ENCODE assay signal across 16 cellular contexts in the genomic region with DNA sequence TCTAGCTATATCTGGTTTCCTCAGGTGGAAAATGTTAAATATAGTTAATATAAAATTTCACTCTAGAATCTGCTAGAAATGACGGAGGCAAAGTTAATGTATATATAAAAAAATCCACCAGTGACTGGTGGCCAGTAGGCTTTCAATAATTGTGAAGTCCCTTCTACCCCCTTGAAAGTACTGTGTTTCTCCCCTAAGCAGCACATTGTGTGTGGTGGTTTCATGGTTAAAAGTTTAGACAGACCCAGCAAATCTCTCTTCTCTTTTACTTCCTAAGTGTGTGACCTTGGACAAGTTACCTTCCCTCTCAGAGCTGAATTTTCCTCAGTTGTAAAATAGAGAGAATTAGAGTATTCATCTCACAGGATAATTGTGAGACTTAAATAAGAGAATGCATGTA. TPM values are rescaled to one million over a fixed set of nuclear protein-coding genes. Genes with fewer than 3 reads are reported as not detected.
A peak's percentile ranks its signal among the peaks of the same experiment; 100 is the strongest.
DNase-seq lines count a peak whose midpoint lies in the region; ATAC-seq, FAIRE-seq and TF ChIP-seq lines count a peak whose summit lies in the region.
"Had no signal": no experiment of that assay in that cellular context is flagged by ENCODE, and none has a peak within 500 bp of the region (broad histone marks: within the 10 kb centered on the region; RNA-seq: fewer than 3 reads in every experiment).

No MANE protein-coding gene starts in this region.

- H3K4me3 Mint-ChIP-seq in HFFc6 = no peak overlapping the region
- H3K4me3 Mint-ChIP-seq: CD8-positive, alpha-beta T cell; natural killer cell; T-helper 2 cell treated with Interferon-gamma antibody and Interleukin-4, amounts not matched to agents 5 μg/mL and 100 μg/mL, for 36 hours had no signal

- no peaks in the 10 kb centered on the region for H3K9me3 Mint-ChIP-seq in HFFc6
- H3K9me3 Mint-ChIP-seq: CD8-positive, alpha-beta T cell; natural killer cell; T-helper 2 cell treated with Interferon-gamma antibody and Interleukin-4, amounts not matched to agents 5 μg/mL and 100 μg/mL, for 36 hours had no signal

- no peak for ATAC-seq in A549
- peak; percentile 27 for ATAC-seq in GM21576 (IDR thresholded peaks at IDR 0.05; ENCODE audit: unreplicated experiment)
- ATAC-seq in HG03354 (IDR thresholded peaks at IDR 0.05; ENCODE audit: poor library complexity, severe bottlenecking, unreplicated experiment) = peak; percentile 56
- ATAC-seq in GM18873 (IDR thresholded peaks at IDR 0.05; ENCODE audit: low FRiP score, unreplicated experiment) = no peak
- ATAC-seq: CD8-positive, alpha-beta T cell; natural killer cell had no signal

- no peak for TF ChIP-seq POLR2A in A549 (IDR thresholded peaks at IDR 0.05; ENCODE audit: low read length)

- H3K9ac ChIP-seq in mesenchymal stem cell (ENCODE audit: low read length) = peak overlapping the region; percentile 84

- H2BK5ac ChIP-seq in mesenchymal stem cell (ENCODE audit: low read depth, low read length, poor library complexity, severe bottlenecking) = no peak overlapping the region

- no peak overlapping the region for H4K91ac ChIP-seq in mesenchymal stem cell (ENCODE audit: low read length)

- H3K27ac ChIP-seq in A549 = no peak overlapping the region
- no peak overlapping the region for H3K27ac ChIP-seq in mesenchymal stem cell (ENCODE audit: low read length, poor library complexity, severe bottlenecking)

- no peaks in the 10 kb centered on the region for H3K27me3 Mint-ChIP-seq in HFFc6 (ENCODE audit: insufficient read depth)

- H3K18ac ChIP-seq in mesenchymal stem cell (ENCODE audit: low read depth in 1 of 2, low read length in 2 of 2) = no peak overlapping the region

- no peak overlapping the region for H2BK15ac ChIP-seq in mesenchymal stem cell (ENCODE audit: low read depth, poor library complexity, severe bottlenecking)

- TF ChIP-seq RAD21 in A549 (conservative IDR thresholded peaks at IDR 0.05 in 1 of 2, IDR thresholded peaks at IDR 0.05 in 1 of 2) = no peak

- H3K14ac ChIP-seq in mesenchymal stem cell (ENCODE audit: low read length in 2 of 2) = no peak overlapping the region

- no peak overlapping the region for H2BK120ac ChIP-seq in mesenchymal stem cell (ENCODE audit: low read depth, low read length)

- CTCF ChIA-PET in A549 (lab: Yijun Ruan, JAX) = no interaction called here

- 0% methylated on average over 1 of the region's 1 CpG for WGBS in A549 (ENCODE audit: missing lambda C conversion rate)
- no CpG with 5 or more reads among the region's 1 CpG for WGBS in mesenchymal stem cell

- H3K23ac ChIP-seq in mesenchymal stem cell (ENCODE audit: low read length in 2 of 2) = no peak overlapping the region

- H3K4ac ChIP-seq in mesenchymal stem cell (ENCODE audit: low read depth in 1 of 2, low read length in 2 of 2) = no peak overlapping the region

- H3K4me1 Mint-ChIP-seq in HFFc6 (ENCODE audit: low read depth) = no peaks in the 10 kb centered on the region

- POLR2A ChIA-PET in A549 (lab: Yijun Ruan, JAX) = no interaction called here

- TF ChIP-seq CTCF in A549 (IDR thresholded peaks at IDR 0.05) = no peak
- TF ChIP-seq CTCF in HFFc6 (IDR thresholded peaks at IDR 0.05) = no peak

- H3K27ac Mint-ChIP-seq in HFFc6 = no peak overlapping the region
- H3K27ac Mint-ChIP-seq: CD8-positive, alpha-beta T cell; natural killer cell; T-helper 2 cell treated with Interferon-gamma antibody and Interleukin-4, amounts not matched to agents 5 μg/mL and 100 μg/mL, for 36 hours had no signal

- H2AK5ac ChIP-seq in mesenchymal stem cell (ENCODE audit: low read length, severe bottlenecking) = no peak overlapping the region

- H4K8ac ChIP-seq in mesenchymal stem cell (ENCODE audit: low read length) = no peak overlapping the region

- TF ChIP-seq EP300 in A549 (IDR thresholded peaks at IDR 0.05) = no peak

- H3K79me1 ChIP-seq in mesenchymal stem cell (replicated peaks; ENCODE audit: low read length, poor library complexity, severe bottlenecking) = no peaks in the 10 kb centered on the region

- H3K4me3 ChIP-seq in A549 (no peak overlapping the region), mesenchymal stem cell (ENCODE audit: insufficient read depth in 1 of 2, low read depth in 1 of 2, low read length in 2 of 2) (peak overlapping the region in 1 of 2 experiments; percentile 81)

- H3K4me2 ChIP-seq in A549 (no peak overlapping the region), mesenchymal stem cell (ENCODE audit: low read length, poor library complexity, severe bottlenecking) (no peak overlapping the region)

- FAIRE-seq in A549 (lab: Jason Lieb, UNC) = peak; percentile 18

- no peaks in the 10 kb centered on the region for H3K36me3 Mint-ChIP-seq in HFFc6 (ENCODE audit: low read depth)
- H3K36me3 Mint-ChIP-seq: CD8-positive, alpha-beta T cell; natural killer cell had no signal

- H3K4me1 ChIP-seq in A549 (no peaks in the 10 kb centered on the region), mesenchymal stem cell (ENCODE audit: control insufficient read depth, insufficient read depth, low read depth, low read length) (no peaks in the 10 kb centered on the region)

- DNase-seq in A549 (ENCODE audit: low read depth in 1 of 2, low spot score in 1 of 2) = no peak
- no peak for DNase-seq in mesenchymal stem cell
- DNase-seq in DMS153 (lab: John Stamatoyannopoulos, UW) = no peak
- DNase-seq in NCI-H226 = no peak
- DNase-seq in HFFc6 = no peak
- DNase-seq: activated gamma-delta T cell; CD8-positive, alpha-beta T cell; GF-D8; natural killer cell; NCI-H2081; NCI-H82 had no signal

- H2AFZ ChIP-seq in mesenchymal stem cell (ENCODE audit: low read depth, low read length) = no peak overlapping the region

- no peaks in the 10 kb centered on the region for H3K36me3 ChIP-seq in mesenchymal stem cell (ENCODE audit: control insufficient read depth in 1 of 2, insufficient read depth in 2 of 2, low read depth in 1 of 2, low read length in 2 of 2)

- no peak overlapping the region for H2BK12ac ChIP-seq in mesenchymal stem cell (ENCODE audit: low read length in 2 of 2)

- H3K9me3 ChIP-seq in A549 = no peaks in the 10 kb centered on the region
- no peaks in the 10 kb centered on the region for H3K9me3 ChIP-seq in mesenchymal stem cell (ENCODE audit: control insufficient read depth, low read length)

- H3K27me3 ChIP-seq in mesenchymal stem cell (ENCODE audit: control insufficient read depth in 1 of 2, insufficient read depth in 1 of 2, low read length in 2 of 2) = peaks cover 0 to 4% of the 10 kb centered on the region in 2 experiments

TF ChIP-seq in A549, 52 proteins besides CTCF, POLR2A, EP300 and RAD21:
- no peak for TF ChIP-seq EHMT2 (IDR thresholded peaks at IDR 0.05; ENCODE audit: low read depth)
- no peak for TF ChIP-seq PHF8 (IDR thresholded peaks at IDR 0.05; ENCODE audit: borderline replicate concordance, low read depth)
- TF ChIP-seq GATA3 (IDR thresholded peaks at IDR 0.05; ENCODE audit: borderline replicate concordance) = no peak
- TF ChIP-seq HOXA7 (CRISPR knock-in tag; IDR thresholded peaks at IDR 0.05) = no peak

RNA-seq across cellular contexts. Expression of a gene that starts 0.6 kb away (rescaled TPM):
- polyA plus RNA-seq in A549 (2011; rRNA removed) (not detected in 2 replicates), A549 (2017; fragmentation: RNase III; extraction: RNeasy Plus Mini Kit Qiagen cat#74134 plus additional on column Dnase treatment) (0.08 TPM in 1 of 3 replicates, not detected in the others)
- not detected in 2 replicates for polyA plus RNA-seq in A549 (2012; cell fraction: cytosol; rRNA removed)
- not detected in 2 replicates for polyA plus RNA-seq in A549 (2012; cell fraction: nucleus; rRNA removed)
- 0.21 TPM in 1 of 2 replicates, not detected in the other for polyA minus RNA-seq in A549 (2011; rRNA and poly(A)+ RNA removed)
- 28.3 TPM for polyA plus RNA-seq in mesenchymal stem cell (2013, experiment 1 of 2)
- 26.6 TPM for polyA plus RNA-seq in mesenchymal stem cell (2013, experiment 2 of 2)
- total RNA-seq in HFFc6 (2021; fragmentation: NEBNext Ultra II Directional; extraction: Animal tissue kit (Norgen Biotek cat#: 25700)) = not detected
- total RNA-seq: A172; CD8-positive, alpha-beta T cell; natural killer cell had no signal

Comparison
In these comparisons a context has a peak if more than half of its experiments do, and no peak if none do; other contexts are left out.
1. ATAC-seq: peak in GM21576 (single experiment) and HG03354 (single experiment); none in A549 (0 of 2) and GM18873 (single experiment).